In the genomic region with DNA sequence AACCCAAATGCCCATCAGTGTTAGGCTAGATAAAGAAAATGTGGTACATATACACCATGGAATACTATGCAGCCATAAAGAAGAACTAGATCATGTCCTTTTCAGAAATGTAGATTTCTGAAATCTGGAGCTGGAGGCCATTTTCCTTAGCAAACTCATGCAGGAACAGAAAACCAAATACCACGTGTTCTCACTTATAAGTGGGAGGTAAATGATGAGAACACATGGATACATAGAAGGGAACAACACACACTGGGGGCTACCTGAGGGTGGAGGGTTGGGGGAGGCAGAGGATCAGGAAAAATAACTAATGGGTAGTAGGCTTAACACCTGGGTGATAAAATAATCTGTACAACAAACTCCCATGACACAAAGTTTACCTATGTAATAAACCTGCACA, we compare ENCODE assay signal across 7 cellular contexts.
"Had no signal": no experiment of that assay in that cellular context is flagged by ENCODE, and none has a peak within 500 bp of the region (broad histone marks: within the 10 kb centered on the region; RNA-seq: fewer than 3 reads in every experiment).

No MANE protein-coding gene starts in this region.

- H3K4me3 ChIP-seq: K562 had no signal

- H3K27ac ChIP-seq: HL-60 had no signal

- H3K27ac Mint-ChIP-seq: IgD-negative memory B cell had no signal

- H3K4me1 Mint-ChIP-seq: IgD-negative memory B cell had no signal

- FAIRE-seq: HTR-8/SVneo, K562 had no signal

- ATAC-seq: K562 had no signal

- H3K4me3 Mint-ChIP-seq: IgD-negative memory B cell had no signal

- H3K36me3 Mint-ChIP-seq: IgD-negative memory B cell had no signal

- DNase-seq: IMR-90, KBM-7, KG1 had no signal
